8 cellular contexts compared by ENCODE assay signal in genomic region chr4:17614416-17615299, GRCh38. TPM values are rescaled to one million over a fixed set of nuclear protein-coding genes. Genes with fewer than 3 reads are reported as not detected.
DNase-seq lines count a peak whose midpoint lies in the region; ATAC-seq, FAIRE-seq and TF ChIP-seq lines count a peak whose summit lies in the region.

MED28 (plus strand) TSS chr4:17614641; CDS start chr4:17614655, 14 bp downstream.

- ATAC-seq in GM18517 (IDR thresholded peaks at IDR 0.05; ENCODE audit: unreplicated experiment) (peak; percentile 94), HG03045 (IDR thresholded peaks at IDR 0.05; ENCODE audit: unreplicated experiment) (peak; percentile 95), body of pancreas (peak; percentile 98), gastrocnemius medialis (peak; percentile 88 to 90)

- H3K36me3 ChIP-seq in body of pancreas (replicated peaks in 1 of 2; ENCODE audit: insufficient read depth in 1 of 2, low read depth in 2 of 2) (no peaks in the 10 kb centered on the region), iPS DF 6.9 (ENCODE audit: control insufficient read depth, insufficient read depth, low read length) (no peaks in the 10 kb centered on the region), gastrocnemius medialis (peaks cover 0 to 18% of the 10 kb centered on the region in 2 donors)

- DNase-seq in NCI-H2107 treated with DMSO at 0.1 percent for 48 hours (lab: John Stamatoyannopoulos, UW; ENCODE audit: unreplicated experiment) = peak; percentile 82
- DNase-seq in body of pancreas = peak; percentile 96 to 98 (median 98)
- DNase-seq in iPS DF 6.9 (ENCODE audit: low read depth, low spot score) = peak; percentile 91
- DNase-seq in gastrocnemius medialis = peak; percentile 94 to 95

- TF ChIP-seq POLR2A in body of pancreas (IDR thresholded peaks at IDR 0.05) (peak; percentile 63 to 93 (median 91)), gastrocnemius medialis (IDR thresholded peaks at IDR 0.05) (peak; percentile 96 to 97)

- WGBS in body of pancreas, 2 donors = 0% methylated on average over 40 to 46 of the region's 46 CpGs
- WGBS in iPS DF 6.9 (ENCODE audit: insufficient coverage, insufficient read length) = no CpG with 5 or more reads among the region's 46 CpGs

- no peak for TF ChIP-seq CTCF in 22Rv1 (IDR thresholded peaks at IDR 0.05)
- peak in 4 of 7 experiments; percentile 7 to 31 (median 18) for TF ChIP-seq CTCF in body of pancreas (IDR thresholded peaks at IDR 0.05)
- peak in 3 of 5 experiments; percentile 23 to 51 (median 24) for TF ChIP-seq CTCF in gastrocnemius medialis (IDR thresholded peaks at IDR 0.05 in 4 of 5, conservative IDR thresholded peaks at IDR 0.05 in 1 of 5)

- in situ Hi-C loops in gastrocnemius medialis (cut with MboI; ENCODE audit: low sequenced_read_pairs in 4 of 4) = loop anchor here in 1 of 4 donors (10.0 kb wide), 1 partner anchor 190 kb away; no protein-coding TSS in a partner anchor

- intact Hi-C loops in body of pancreas (cut with DNase I) (no loop called here), gastrocnemius medialis (cut with DNase I; ENCODE audit: low total_unique reads) (loop anchor here (1.0 to 2.0 kb wide), 2 partner anchors 20 to 37 kb away; partner anchors contain the start of gene LAP3)

- H3K27ac ChIP-seq in 22Rv1 (peak within 1 kb of the TSS; percentile 64), body of pancreas (peak within 1 kb of the TSS; percentile 26 to 76 (median 72)), iPS DF 6.9 (ENCODE audit: low read length) (no peak within 1 kb of the TSS), gastrocnemius medialis (peak within 1 kb of the TSS; percentile 91 to 98 (median 97))

- H3K4me1 ChIP-seq in body of pancreas = peaks cover 43% of the 10 kb centered on the region
- H3K4me1 ChIP-seq in iPS DF 6.9 (ENCODE audit: control insufficient read depth, insufficient read depth, low read length) = no peaks in the 10 kb centered on the region
- peaks cover 45% of the 10 kb centered on the region in 2 donors for H3K4me1 ChIP-seq in gastrocnemius medialis

- H3K9me3 ChIP-seq in body of pancreas (no peaks in the 10 kb centered on the region), iPS DF 6.9 (ENCODE audit: control insufficient read depth, insufficient read depth, low read length) (no peaks in the 10 kb centered on the region), gastrocnemius medialis (no peaks in the 10 kb centered on the region)

- no peaks in the 10 kb centered on the region for H3K27me3 ChIP-seq in body of pancreas
- H3K27me3 ChIP-seq in iPS DF 6.9 (ENCODE audit: control insufficient read depth, insufficient read depth, low read length) = no peaks in the 10 kb centered on the region
- H3K27me3 ChIP-seq in gastrocnemius medialis = no peaks in the 10 kb centered on the region

- H3K4me3 ChIP-seq in body of pancreas (peak within 1 kb of the TSS; percentile 64 to 71), iPS DF 6.9 (ENCODE audit: low read length) (peak within 1 kb of the TSS; percentile 84), gastrocnemius medialis (peak within 1 kb of the TSS; percentile 70 to 98 (median 92))

- peak; percentile 49 for FAIRE-seq in TTC549 (lab: Jason Lieb, UNC)

RNA-seq across cellular contexts. Expression of gene MED28, which starts in this region (rescaled TPM):
- total RNA-seq in body of pancreas = 10 to 100 TPM in 1 of 2 donors, 1 to 10 TPM in 1; 8.8 to 19.8 TPM
- 10 to 100 TPM in 3 of 4 donors, 1 to 10 TPM in 1; 4.5 to 20.0 (median 17.5) TPM for total RNA-seq in gastrocnemius medialis
